In genomic region chr16:2145843-2146242, GRCh38 we compare ENCODE assay signal across 21 cellular contexts. TPM values are rescaled to one million over a fixed set of nuclear protein-coding genes. Genes with fewer than 3 reads are reported as not detected.
DNase-seq lines count a peak whose midpoint lies in the region; ATAC-seq, FAIRE-seq and TF ChIP-seq lines count a peak whose summit lies in the region.
"Had no signal": no experiment of that assay in that cellular context is flagged by ENCODE, and none has a peak within 500 bp of the region (broad histone marks: within the 10 kb centered on the region; RNA-seq: fewer than 3 reads in every experiment).

No MANE protein-coding gene starts in this region.

- H3K9me3 Mint-ChIP-seq in endothelial cell (ENCODE audit: unreplicated experiment) = no peaks in the 10 kb centered on the region

- FAIRE-seq in kidney (lab: Jason Lieb, UNC) = no peak
- FAIRE-seq: A549, HepG2, K562 had no signal

- H3K27me3 ChIP-seq in WERI-Rb-1 (ENCODE audit: insufficient read depth, low read depth, severe bottlenecking) = no peaks in the 10 kb centered on the region
- no peaks in the 10 kb centered on the region for H3K27me3 ChIP-seq in trophoblast cell (ENCODE audit: insufficient read depth, low read length)
- H3K27me3 ChIP-seq: MG63 had no signal

- no peaks in the 10 kb centered on the region for H3K36me3 Mint-ChIP-seq in endothelial cell (ENCODE audit: low read depth, unreplicated experiment)

- H3K18ac ChIP-seq in trophoblast cell (ENCODE audit: low read length) = no peak overlapping the region

- H3K4ac ChIP-seq in trophoblast cell (ENCODE audit: low read depth, low read length) = no peak overlapping the region

- DNase-seq in WERI-Rb-1 = no peak
- no peak for DNase-seq in endothelial cell (ENCODE audit: low spot score)
- DNase-seq in trophoblast cell = no peak
- DNase-seq in anterior cingulate cortex (lab: John Stamatoyannopoulos, UW) = no peak
- no peak for DNase-seq in kidney
- DNase-seq: EL, GF-D8, MG63, NCI-H1048, NCI-H1417 treated with DMSO at 0.1 percent for 48 hours, NCI-H187, NCI-H526, SHP77 treated with DMSO at 0.1 percent for 48 hours had no signal

- H3K14ac ChIP-seq in trophoblast cell (ENCODE audit: low read length) = no peak overlapping the region

- H3K4me2 ChIP-seq in trophoblast cell (ENCODE audit: low read length) = no peak overlapping the region
- H3K4me2 ChIP-seq: A549 had no signal

- H2AFZ ChIP-seq in trophoblast cell (ENCODE audit: insufficient read depth, low read length, poor library complexity) = no peak overlapping the region

- no peaks in the 10 kb centered on the region for H3K79me1 ChIP-seq in trophoblast cell (ENCODE audit: low read length)

- no peak overlapping the region for H4K8ac ChIP-seq in trophoblast cell (ENCODE audit: low read depth, low read length)

- H4K91ac ChIP-seq in trophoblast cell (ENCODE audit: low read depth, low read length) = no peak overlapping the region

- H3K9me3 ChIP-seq in WERI-Rb-1 (ENCODE audit: severe bottlenecking) (no peaks in the 10 kb centered on the region), trophoblast cell (ENCODE audit: insufficient read depth, low read depth, low read length) (no peaks in the 10 kb centered on the region), kidney (ENCODE audit: control insufficient read depth in 1 of 2, low read length in 2 of 2) (no peaks in the 10 kb centered on the region)
- H3K9me3 ChIP-seq: A549, MG63 had no signal

- WGBS in trophoblast cell (ENCODE audit: extremely low coverage, insufficient coverage, insufficient read length) = no CpG with 5 or more reads among the region's 5 CpGs

- H3K9ac ChIP-seq in trophoblast cell (ENCODE audit: low read length) (no peak overlapping the region), kidney (ENCODE audit: low read length in 2 of 2) (no peak overlapping the region)

- H3K4me3 ChIP-seq in WERI-Rb-1 (ENCODE audit: low read depth, low read length) (no peak overlapping the region), trophoblast cell (ENCODE audit: low read depth, low read length) (no peak overlapping the region), kidney (ENCODE audit: low read length in 2 of 2) (no peak overlapping the region)
- H3K4me3 ChIP-seq: A549, K562, MG63 had no signal

- H3K27ac ChIP-seq in C4-2B (peak overlapping the region; percentile 1; the same call in 1 of the 2 replicates), WERI-Rb-1 (peak overlapping the region; percentile 97), trophoblast cell (ENCODE audit: low read depth, low read length) (no peak overlapping the region), kidney (ENCODE audit: low read depth in 2 of 2, low read length in 2 of 2) (no peak overlapping the region)
- H3K27ac ChIP-seq: A549, HL-60 had no signal

- H3K79me2 ChIP-seq in trophoblast cell (ENCODE audit: control insufficient read depth, insufficient read depth, low read length, poor library complexity) = no peaks in the 10 kb centered on the region

- peaks cover 19 to 20% of the 10 kb centered on the region in 2 experiments for H3K4me1 ChIP-seq in trophoblast cell (ENCODE audit: control insufficient read depth in 1 of 2, insufficient read depth in 2 of 2, low read length in 2 of 2)
- H3K4me1 ChIP-seq in kidney (ENCODE audit: control insufficient read depth in 1 of 2, insufficient read depth in 1 of 2, low read depth in 1 of 2, low read length in 2 of 2) = peaks cover 0 to 20% of the 10 kb centered on the region in 2 donors

- TF ChIP-seq CTCF in C4-2B (conservative IDR thresholded peaks at IDR 0.05) (no peak), WERI-Rb-1 (IDR thresholded peaks at IDR 0.05; ENCODE audit: low read depth, low read length) (no peak), endothelial cell (IDR thresholded peaks at IDR 0.05; ENCODE audit: unreplicated experiment) (no peak), kidney (IDR thresholded peaks at IDR 0.05; ENCODE audit: borderline replicate concordance, extremely low read depth, insufficient read depth) (no peak)

- H2AK5ac ChIP-seq in trophoblast cell (ENCODE audit: low read length) = no peak overlapping the region

- H3K27ac Mint-ChIP-seq in endothelial cell (ENCODE audit: unreplicated experiment) = peak overlapping the region; percentile 75
- H3K27ac Mint-ChIP-seq: B cell had no signal

- peaks cover 3% of the 10 kb centered on the region for H3K4me1 Mint-ChIP-seq in endothelial cell (ENCODE audit: unreplicated experiment)

- no peak overlapping the region for H2BK12ac ChIP-seq in trophoblast cell (ENCODE audit: low read length)

- no peak overlapping the region for H3K4me3 Mint-ChIP-seq in endothelial cell (ENCODE audit: unreplicated experiment)
- H3K4me3 Mint-ChIP-seq: B cell had no signal

- H2BK5ac ChIP-seq in trophoblast cell (ENCODE audit: low read depth, low read length, poor library complexity) = no peak overlapping the region

- peak overlapping the region; percentile 44 for H4K12ac ChIP-seq in trophoblast cell (ENCODE audit: low read depth, low read length)

- peaks cover 9% of the 10 kb centered on the region for H3K27me3 Mint-ChIP-seq in endothelial cell (ENCODE audit: unreplicated experiment)
- H3K27me3 Mint-ChIP-seq: B cell had no signal

- no peak overlapping the region for H3K23ac ChIP-seq in trophoblast cell (ENCODE audit: low read length)

- H2BK120ac ChIP-seq in trophoblast cell (ENCODE audit: insufficient read depth, low read length, poor library complexity) = no peak overlapping the region

- intact Hi-C loops in kidney (cut with DNase I) = loop anchor here (10.0 kb wide), 1 partner anchor 121 kb away; the partner anchor contains the start of gene NHERF2

- no peak for ATAC-seq in HG03378 (IDR thresholded peaks at IDR 0.05; ENCODE audit: unreplicated experiment)
- ATAC-seq: A549, HepG2, K562 had no signal

- H3K36me3 ChIP-seq in WERI-Rb-1 (peaks cover 7% of the 10 kb centered on the region), trophoblast cell (ENCODE audit: control insufficient read depth in 1 of 2, insufficient read depth in 2 of 2, low read length in 2 of 2) (no peaks in the 10 kb centered on the region), kidney (ENCODE audit: control insufficient read depth in 1 of 2, insufficient read depth in 2 of 2, low read length in 2 of 2) (no peaks in the 10 kb centered on the region)

RNA-seq across cellular contexts. Expression of gene RAB26, which starts 2.6 kb away (rescaled TPM):
- total RNA-seq in endothelial cell (ENCODE audit: unreplicated experiment) = 1.9 TPM
- 0.60 and 0.65 TPM in 2 replicates for polyA plus RNA-seq in trophoblast cell (2013)
- 1.5 TPM for total RNA-seq in kidney
- 3.0 TPM for polyA plus RNA-seq in kidney (ENCODE audit: insufficient read depth, low read depth, low replicate concordance)

RNA-seq across cellular contexts. Expression of gene TRAF7, which starts 9.7 kb away (rescaled TPM):
- total RNA-seq in endothelial cell (ENCODE audit: unreplicated experiment) (190 TPM), kidney (66.8 TPM)
- polyA plus RNA-seq in trophoblast cell (2013) = 109 and 111 TPM in 2 replicates
- 26.1 TPM for polyA plus RNA-seq in kidney (ENCODE audit: insufficient read depth, low read depth, low replicate concordance)

RNA-seq across cellular contexts. Expression of gene PKD1, which starts 10.1 kb away (rescaled TPM):
- total RNA-seq in endothelial cell (ENCODE audit: unreplicated experiment) (70.0 TPM), kidney (88.3 TPM)
- 23.3 and 23.8 TPM in 2 replicates for polyA plus RNA-seq in trophoblast cell (2013)
- polyA plus RNA-seq in kidney (ENCODE audit: insufficient read depth, low read depth, low replicate concordance) = 16.2 TPM

RNA-seq across cellular contexts. Expression of gene CASKIN1, which starts 50.6 kb away (rescaled TPM):
- total RNA-seq in endothelial cell (ENCODE audit: unreplicated experiment) = 2.4 TPM
- 0.44 and 0.67 TPM in 2 replicates for polyA plus RNA-seq in trophoblast cell (2013)
- 0.66 TPM for total RNA-seq in kidney
- polyA plus RNA-seq in kidney (ENCODE audit: insufficient read depth, low read depth, low replicate concordance) = 0.30 TPM
- total RNA-seq: B cell, RPMI7951 had no signal

RNA-seq across cellular contexts. Expression of gene MLST8, which starts 59.4 kb away (rescaled TPM):
- total RNA-seq in endothelial cell (ENCODE audit: unreplicated experiment) (35.4 TPM), kidney (34.0 TPM)
- polyA plus RNA-seq in trophoblast cell (2013) = 37.7 and 39.2 TPM in 2 replicates
- polyA plus RNA-seq in kidney (ENCODE audit: insufficient read depth, low read depth, low replicate concordance) = 63.3 TPM

Comparison
In these comparisons a context has a peak if more than half of its experiments do, and no peak if none do; other contexts are left out.
1. H3K27ac ChIP-seq: peak in C4-2B (single experiment) and WERI-Rb-1 (single experiment); none in trophoblast cell (single experiment) and kidney (0 of 2).